Comparison of ENCODE assay signal across 9 cellular contexts in the genomic region with DNA sequence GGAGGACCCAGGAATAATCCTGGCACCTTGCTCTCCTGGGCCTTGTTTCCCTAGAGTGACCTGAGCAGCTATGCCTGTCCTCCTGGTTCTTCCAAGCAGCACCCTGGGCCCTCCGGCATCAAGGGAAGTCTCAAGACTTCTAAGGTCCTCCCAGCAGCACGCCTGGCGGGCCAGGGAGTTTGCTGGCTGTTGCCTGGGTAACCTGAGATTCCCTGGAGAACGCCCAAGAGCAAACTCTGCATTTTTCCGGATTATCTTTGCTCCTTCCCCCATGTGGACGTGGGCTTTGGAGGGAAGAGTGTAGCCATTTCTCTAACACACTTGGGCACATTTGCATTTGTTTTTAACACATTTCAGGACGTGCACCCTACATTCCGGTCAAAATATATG.
DNase-seq lines count a peak whose midpoint lies in the region; ATAC-seq, FAIRE-seq and TF ChIP-seq lines count a peak whose summit lies in the region.
"Had no signal": no experiment of that assay in that cellular context is flagged by ENCODE, and none has a peak within 500 bp of the region (broad histone marks: within the 10 kb centered on the region; RNA-seq: fewer than 3 reads in every experiment).

No MANE protein-coding gene starts in this region.

- H3K27ac ChIP-seq in liver (ENCODE audit: low read depth in 1 of 2, low read length in 2 of 2): peak overlapping the region; percentile 15 to 43
- H3K27ac ChIP-seq in HepG2 (ENCODE audit: extremely low read length, insufficient read depth, low read length): no peak overlapping the region
- peak overlapping the region; percentile 30 for H3K27ac ChIP-seq in endodermal cell (ENCODE audit: low read depth, low read length)
- H3K27ac ChIP-seq in mucosa of rectum (ENCODE audit: low read depth in 2 of 2, low read length in 2 of 2): peak overlapping the region; percentile 52 to 55

- peak overlapping the region; percentile 55 for H3K27ac Mint-ChIP-seq in endodermal cell
- H3K27ac Mint-ChIP-seq: CD4-positive, alpha-beta T cell had no signal

- H3K4me1 ChIP-seq in liver (ENCODE audit: control insufficient read depth in 4 of 4, insufficient read depth in 4 of 4, low read length in 3 of 4) (no peaks in the 10 kb centered on the region), HepG2 (ENCODE audit: insufficient read depth, low read length) (no peaks in the 10 kb centered on the region; the same call in 1 of the 2 replicates), endodermal cell (ENCODE audit: control insufficient read depth, insufficient read depth, low read length) (no peaks in the 10 kb centered on the region), mucosa of rectum (ENCODE audit: control insufficient read depth in 2 of 2, insufficient read depth in 2 of 2, low read length in 2 of 2) (peaks cover 0 to 2% of the 10 kb centered on the region in 2 donors)

- H3K9me3 ChIP-seq in liver (ENCODE audit: control insufficient read depth in 4 of 4, low read length in 3 of 4) (no peaks in the 10 kb centered on the region), HepG2 (ENCODE audit: low read length) (no peaks in the 10 kb centered on the region), endodermal cell (ENCODE audit: control insufficient read depth, low read length) (no peaks in the 10 kb centered on the region), mucosa of rectum (ENCODE audit: control insufficient read depth in 2 of 2, low read length in 2 of 2) (no peaks in the 10 kb centered on the region)

- POLR2A ChIA-PET in HepG2 (lab: Yijun Ruan, JAX): interaction anchor here (1.0 kb wide), 1 partner anchor 112 kb away, joined by 4 read pairs; no protein-coding TSS in a partner anchor

- H3K4me3 ChIP-seq in liver (ENCODE audit: low read depth in 1 of 3, low read length in 3 of 3): no peak overlapping the region
- H3K4me3 ChIP-seq in HepG2 (replicated peaks in 1 of 3; ENCODE audit: insufficient read depth in 1 of 3, low read depth in 2 of 3, low read length in 3 of 3): no peak overlapping the region
- H3K4me3 ChIP-seq in endodermal cell (ENCODE audit: low read length): no peak overlapping the region
- no peak overlapping the region for H3K4me3 ChIP-seq in mucosa of rectum (ENCODE audit: low read length in 2 of 2)

- TF ChIP-seq CTCF in liver (IDR thresholded peaks at IDR 0.05; ENCODE audit: low read depth, low read length, missing input control): no peak
- TF ChIP-seq CTCF in HepG2 (CRISPR knock-in tag; IDR thresholded peaks at IDR 0.05): no peak
- TF ChIP-seq CTCF in endodermal cell (conservative IDR thresholded peaks at IDR 0.05): no peak
- TF ChIP-seq CTCF in GM13977 (IDR thresholded peaks at IDR 0.05; ENCODE audit: extremely low read depth, insufficient read depth, missing control alignments): no peak

- H3K36me3 Mint-ChIP-seq in endodermal cell (ENCODE audit: low read depth): no peaks in the 10 kb centered on the region

- no peaks in the 10 kb centered on the region for H3K27me3 Mint-ChIP-seq in endodermal cell (ENCODE audit: insufficient read depth)
- H3K27me3 Mint-ChIP-seq: CD4-positive, alpha-beta T cell had no signal

- no peaks in the 10 kb centered on the region for H3K79me2 ChIP-seq in HepG2 (ENCODE audit: insufficient read depth, low read length)

- no peak overlapping the region for H2AFZ ChIP-seq in HepG2 (ENCODE audit: low read length)

- H3K36me3 ChIP-seq in liver (ENCODE audit: control insufficient read depth in 4 of 4, insufficient read depth in 3 of 4, low read depth in 1 of 4, low read length in 3 of 4): no peaks in the 10 kb centered on the region
- H3K36me3 ChIP-seq in HepG2 (replicated peaks in 1 of 2; ENCODE audit: control insufficient read depth in 1 of 2, insufficient read depth in 2 of 2, low read length in 2 of 2): peaks cover 7 to 18% of the 10 kb centered on the region in 2 experiments
- no peaks in the 10 kb centered on the region for H3K36me3 ChIP-seq in endodermal cell (ENCODE audit: control insufficient read depth, insufficient read depth, low read length)
- H3K36me3 ChIP-seq in mucosa of rectum (ENCODE audit: control insufficient read depth in 2 of 2, insufficient read depth in 2 of 2, low read length in 2 of 2): no peaks in the 10 kb centered on the region

- TF ChIP-seq RAD21 in liver (IDR thresholded peaks at IDR 0.05): peak in 1 of 2 donors; percentile 13
- TF ChIP-seq RAD21 in HepG2 (CRISPR knock-in tag; IDR thresholded peaks at IDR 0.05): no peak

- no peaks in the 10 kb centered on the region for H3K27me3 ChIP-seq in liver (ENCODE audit: control insufficient read depth in 4 of 4, insufficient read depth in 4 of 4, low read length in 3 of 4)
- no peaks in the 10 kb centered on the region for H3K27me3 ChIP-seq in HepG2 (ENCODE audit: control insufficient read depth in 1 of 2, insufficient read depth in 2 of 2, low read length in 2 of 2)
- H3K27me3 ChIP-seq in endodermal cell (ENCODE audit: control insufficient read depth, insufficient read depth, low read length, poor library complexity, severe bottlenecking): no peaks in the 10 kb centered on the region
- no peaks in the 10 kb centered on the region for H3K27me3 ChIP-seq in mucosa of rectum (ENCODE audit: control insufficient read depth in 2 of 2, insufficient read depth in 2 of 2, low read length in 2 of 2)

- WGBS in liver: 67% methylated on average over 8 of the region's 8 CpGs
- WGBS in HepG2 (ENCODE audit: low lambda C conversion rate): 96% methylated on average over 4 of the region's 8 CpGs
- WGBS in endodermal cell (ENCODE audit: insufficient coverage in 1 of 2, insufficient read length in 1 of 2), 2 experiments: 67 to 77% methylated on average over 7 to 8 of the region's 8 CpGs

- in situ Hi-C loops in HepG2 (cut with HindIII; ENCODE audit: extremely low pct_ligation_motif_present, low pct_unique_long_range_greater_than_20kb): no loop called here
- in situ Hi-C loops in GM13977 (cut with MboI; ENCODE audit: low pct_unique_long_range_greater_than_20kb, low sequenced_read_pairs, unreplicated experiment): no loop called here

- ATAC-seq in HepG2: no peak

- no peak overlapping the region for H3K4me3 Mint-ChIP-seq in endodermal cell
- H3K4me3 Mint-ChIP-seq: CD4-positive, alpha-beta T cell had no signal

- no peak overlapping the region for H3K4me2 ChIP-seq in HepG2 (ENCODE audit: low read depth, low read length)

- no peak for TF ChIP-seq POLR2A in HepG2 (IDR thresholded peaks at IDR 0.05; ENCODE audit: insufficient read depth in 1 of 2, low read depth in 2 of 2, low read length in 2 of 2)

- H3K9me3 Mint-ChIP-seq in endodermal cell: no peaks in the 10 kb centered on the region
- H3K9me3 Mint-ChIP-seq: CD4-positive, alpha-beta T cell had no signal

- BruUV-seq in HepG2 (replicated peaks; lab: Mats Ljungman, UMichigan): no TSS peak

- H4K20me1 ChIP-seq in HepG2 (ENCODE audit: insufficient read depth, low read length): 0 out of 2 replicates have a peak, but pooled peaks cover 3% of the 10 kb centered on the region

- intact Hi-C loops in HepG2 (cut with micrococcal nuclease; ENCODE audit: unreplicated experiment): no loop called here

- DNase-seq in HepG2 (ENCODE audit: low spot score) (no peak), endodermal cell (peak; percentile 67), GM13977 (ENCODE audit: low spot score) (no peak), NCI-H187 (lab: John Stamatoyannopoulos, UW) (no peak), 8988T (no peak), DMS153 (lab: John Stamatoyannopoulos, UW) (no peak)
- DNase-seq: CD4-positive, alpha-beta T cell had no signal

- peaks cover 10% of the 10 kb centered on the region for H3K4me1 Mint-ChIP-seq in endodermal cell

- FAIRE-seq in HepG2 (lab: Jason Lieb, UNC): no peak

- H3K9ac ChIP-seq in liver (ENCODE audit: low read depth in 1 of 2, low read length in 2 of 2) (no peak overlapping the region), HepG2 (ENCODE audit: insufficient read depth, low read depth, low read length) (no peak overlapping the region), endodermal cell (ENCODE audit: extremely low read depth, low read length, poor library complexity, severe bottlenecking) (no peak overlapping the region), mucosa of rectum (ENCODE audit: low read depth in 1 of 2, low read length in 2 of 2) (no peak overlapping the region)

- CTCF ChIA-PET in HepG2 (lab: Yijun Ruan, JAX; ENCODE audit: low intra/inter-chr PET ratio, low total read pairs): no interaction called here

- TF ChIP-seq EP300 in HepG2 (IDR thresholded peaks at IDR 0.05; ENCODE audit: low read depth in 2 of 2, low read length in 2 of 2): no peak
- TF ChIP-seq EP300 in HepG2 (CRISPR knock-in tag; IDR thresholded peaks at IDR 0.05; ENCODE audit: borderline replicate concordance): no peak

TF ChIP-seq in liver, 16 proteins besides CTCF, POLR2A, EP300 and RAD21 (continues in another document):
- TF ChIP-seq SP1 (IDR thresholded peaks at IDR 0.05) (no peak), HNF4A (conservative IDR thresholded peaks at IDR 0.05) (no peak)

TF ChIP-seq in HepG2, 621 proteins besides CTCF, POLR2A, EP300 and RAD21:
- no peak for TF ChIP-seq ZBTB25 (CRISPR knock-in tag; IDR thresholded peaks at IDR 0.05)
TF ChIP-seq in HepG2: peak in this region for 0.
